Comparison of ENCODE assay signal across 18 cellular contexts in genomic region chr11:23961503-23962338, GRCh38.
DNase-seq lines count a peak whose midpoint lies in the region; ATAC-seq, FAIRE-seq and TF ChIP-seq lines count a peak whose summit lies in the region.
"Had no signal": no experiment of that assay in that cellular context is flagged by ENCODE, and none has a peak within 500 bp of the region (broad histone marks: within the 10 kb centered on the region; RNA-seq: fewer than 3 reads in every experiment).

No MANE protein-coding gene starts in this region.

- no peak for FAIRE-seq in kidney (lab: Jason Lieb, UNC)
- no peak for FAIRE-seq in D721Med (lab: Jason Lieb, UNC)
- FAIRE-seq: H54 had no signal

- no peaks in the 10 kb centered on the region for H3K36me3 ChIP-seq in kidney (ENCODE audit: control insufficient read depth in 1 of 2, insufficient read depth in 2 of 2, low read length in 2 of 2)
- H3K36me3 ChIP-seq in spleen = no peaks in the 10 kb centered on the region
- H3K36me3 ChIP-seq in vagina = no peaks in the 10 kb centered on the region

- TF ChIP-seq CTCF in H9 (conservative IDR thresholded peaks at IDR 0.05) (no peak), kidney (IDR thresholded peaks at IDR 0.05; ENCODE audit: borderline replicate concordance, extremely low read depth, insufficient read depth) (no peak), spleen (IDR thresholded peaks at IDR 0.05 in 8 of 11, conservative IDR thresholded peaks at IDR 0.05 in 3 of 11) (no peak), D721Med (IDR thresholded peaks at IDR 0.05; ENCODE audit: insufficient read depth, missing control alignments) (no peak), vagina (IDR thresholded peaks at IDR 0.05) (no peak), natural killer cell (IDR thresholded peaks at IDR 0.05) (no peak)

- no peak for TF ChIP-seq POLR2A in spleen (IDR thresholded peaks at IDR 0.05)
- TF ChIP-seq POLR2A in vagina (IDR thresholded peaks at IDR 0.05) = no peak

- no peak overlapping the region for H3K18ac ChIP-seq in H9 (ENCODE audit: insufficient read length, low read depth, low read length)

- H3K9me3 Mint-ChIP-seq in H9 = peaks cover 2 to 7% of the 10 kb centered on the region in 2 experiments; a peak in 2 of 5 replicates
- H3K9me3 Mint-ChIP-seq in natural killer cell = no peaks in the 10 kb centered on the region

- no peak overlapping the region for H3K4ac ChIP-seq in H9 (ENCODE audit: low read depth, low read length)

- no peak for ATAC-seq in natural killer cell

- no CpG with 5 or more reads among the region's 20 CpGs for WGBS in H9 (ENCODE audit: extremely low coverage, insufficient read length, low lambda C conversion rate)
- WGBS in spleen, 5 donors = 81 to 89% (median 81%) methylated on average over 16 to 20 of the region's 20 CpGs

- H3K14ac ChIP-seq in H9 (ENCODE audit: insufficient read depth, low read length) = no peak overlapping the region; the same call in 1 of the 2 replicates

- no peak overlapping the region for H2AFZ ChIP-seq in H9 (ENCODE audit: low read length)

- H2AK5ac ChIP-seq in H9 (ENCODE audit: insufficient read length, low read length) = no peak overlapping the region

- no peak overlapping the region for H2BK120ac ChIP-seq in H9 (ENCODE audit: low read depth, low read length, poor library complexity, severe bottlenecking)

- intact Hi-C loops in kidney (cut with DNase I) (no loop called here), spleen (cut with DNase I; ENCODE audit: low total_unique reads) (no loop called here), vagina (cut with DNase I) (no loop called here), natural killer cell (cut with micrococcal nuclease) (no loop called here)

- no peak overlapping the region for H3K23ac ChIP-seq in H9 (ENCODE audit: insufficient read length, low read depth, low read length)

- no peak overlapping the region for H2BK15ac ChIP-seq in H9 (ENCODE audit: low read depth, low read length)

- no peaks in the 10 kb centered on the region for H3K23me2 ChIP-seq in H9 (ENCODE audit: insufficient read length, low read depth, low read length, poor library complexity, severe bottlenecking)

- no peak overlapping the region for H2BK12ac ChIP-seq in H9 (ENCODE audit: insufficient read length, low read depth, low read length)

- H2BK20ac ChIP-seq in H9 (ENCODE audit: low read depth, low read length, poor library complexity, severe bottlenecking) = peak overlapping the region; percentile 26

- no peak overlapping the region for H4K91ac ChIP-seq in H9 (ENCODE audit: insufficient read length, low read depth, low read length)

- no peaks in the 10 kb centered on the region for H3K9me3 ChIP-seq in H9 (ENCODE audit: control insufficient read depth, low read depth, low read length)
- no peaks in the 10 kb centered on the region for H3K9me3 ChIP-seq in kidney (ENCODE audit: control insufficient read depth in 1 of 2, low read length in 2 of 2)
- peaks cover 0 to 7% (median 0%) of the 10 kb centered on the region in 8 donors for H3K9me3 ChIP-seq in spleen
- H3K9me3 ChIP-seq in vagina = no peaks in the 10 kb centered on the region

- no peak overlapping the region for H4K8ac ChIP-seq in H9 (replicated peaks; ENCODE audit: insufficient read length, low read depth, low read length)

- H3K27me3 Mint-ChIP-seq in H9 (ENCODE audit: low read depth) (no peaks in the 10 kb centered on the region), natural killer cell (ENCODE audit: low read depth in 2 of 2) (no peaks in the 10 kb centered on the region)
- H3K27me3 Mint-ChIP-seq: CD4-positive, CD25-positive, alpha-beta regulatory T cell had no signal

- H3K36me3 Mint-ChIP-seq in H9 (ENCODE audit: insufficient read depth in 1 of 3, low read depth in 3 of 3) (peaks cover 2 to 12% (median 4%) of the 10 kb centered on the region in 3 experiments; a peak in 4 of 7 replicates), natural killer cell (no peaks in the 10 kb centered on the region)
- H3K36me3 Mint-ChIP-seq: CD4-positive, CD25-positive, alpha-beta regulatory T cell had no signal

- H2BK5ac ChIP-seq in H9 (ENCODE audit: insufficient read length, low read length) = no peak overlapping the region

- no peak overlapping the region for H3T11ph ChIP-seq in H9 (ENCODE audit: low read length)

- H3K4me3 Mint-ChIP-seq in H9 (no peak overlapping the region), natural killer cell (no peak overlapping the region)
- H3K4me3 Mint-ChIP-seq: CD4-positive, CD25-positive, alpha-beta regulatory T cell had no signal

- no peak overlapping the region for H4K5ac ChIP-seq in H9 (ENCODE audit: insufficient read length, low read depth, low read length)

- H3K79me1 ChIP-seq in H9 (ENCODE audit: insufficient read depth, low read depth, low read length, poor library complexity, severe bottlenecking) = no peaks in the 10 kb centered on the region

- no peaks in the 10 kb centered on the region for H3K27me3 ChIP-seq in H9 (ENCODE audit: insufficient read depth, low read length)
- no peaks in the 10 kb centered on the region for H3K27me3 ChIP-seq in spleen (replicated peaks in 1 of 7)
- no peaks in the 10 kb centered on the region for H3K27me3 ChIP-seq in vagina

- H3K4me1 ChIP-seq in H9 (ENCODE audit: insufficient read depth, low read length) (peaks cover 3% of the 10 kb centered on the region; the same call in 1 of the 2 replicates), kidney (ENCODE audit: control insufficient read depth in 1 of 2, insufficient read depth in 1 of 2, low read depth in 1 of 2, low read length in 2 of 2) (no peaks in the 10 kb centered on the region), spleen (no peaks in the 10 kb centered on the region), vagina (no peaks in the 10 kb centered on the region)

- H4K20me1 ChIP-seq in H9 (ENCODE audit: control insufficient read depth, insufficient read depth, insufficient read length) = no peaks in the 10 kb centered on the region

- no peak overlapping the region for H3K9ac ChIP-seq in H9 (ENCODE audit: extremely low read depth, insufficient read length, low read length)
- H3K9ac ChIP-seq in kidney (ENCODE audit: low read length in 2 of 2) = no peak overlapping the region

- H3K27ac ChIP-seq in H9 (ENCODE audit: insufficient read length, low read depth, low read length) (no peak overlapping the region), kidney (ENCODE audit: low read depth in 2 of 2, low read length in 2 of 2) (no peak overlapping the region), spleen (no peak overlapping the region), vagina (no peak overlapping the region)

- H3K56ac ChIP-seq in H9 (ENCODE audit: insufficient read length, low read depth, low read length) = no peak overlapping the region

- H3K79me2 ChIP-seq in H9 (ENCODE audit: insufficient read depth, low read length) = no peaks in the 10 kb centered on the region

- H3K4me1 Mint-ChIP-seq in H9 = peaks cover 23 to 32% of the 10 kb centered on the region in 2 experiments
- no peaks in the 10 kb centered on the region for H3K4me1 Mint-ChIP-seq in natural killer cell

- H3K4me3 ChIP-seq in kidney (ENCODE audit: low read length in 2 of 2) (no peak overlapping the region), spleen (no peak overlapping the region), vagina (no peak overlapping the region)

- no peak overlapping the region for H3K27ac Mint-ChIP-seq in H9
- no peak overlapping the region for H3K27ac Mint-ChIP-seq in natural killer cell
- H3K27ac Mint-ChIP-seq: CD4-positive, CD25-positive, alpha-beta regulatory T cell had no signal

- no peak overlapping the region for H3K4me2 ChIP-seq in H9 (ENCODE audit: insufficient read depth, insufficient read length, low read length)

- DNase-seq in H9 (no peak), RPMI7951 (ENCODE audit: low read depth) (peak; percentile 33), kidney (peak; percentile 39), spleen (peak; percentile 66), D721Med (ENCODE audit: insufficient read length, low spot score) (no peak), vagina (ENCODE audit: extremely low spot score in 2 of 2) (no peak), natural killer cell (no peak)
- DNase-seq: CD4-positive, CD25-positive, alpha-beta regulatory T cell; DMS79; Kasumi-1; NCI-H1417; NCI-H187 treated with DMSO at 0.1 percent for 48 hours; NCI-H2107; NCI-H446 treated with DMSO at 0.1 percent for 48 hours; NCI-H526 treated with DMSO at 0.1 percent for 48 hours; NK-92 treated with Interleukin-12 subunit alpha and Interleukin-12 subunit beta, amount 100 ng/mL, for 24 hours; SIG-M5 had no signal

Comparison
In these comparisons a context has a peak if more than half of its experiments do, and no peak if none do; other contexts are left out.
1. DNase-seq: peak in RPMI7951 (single experiment), kidney (single experiment) and spleen (single experiment); none in H9 (single experiment), D721Med (single experiment), vagina (0 of 2) and natural killer cell (single experiment).